15 cellular contexts compared by ENCODE assay signal in genomic region chr9:7055201-7055903, GRCh38.
A peak's percentile ranks its signal among the peaks of the same experiment; 100 is the strongest.
DNase-seq lines count a peak whose midpoint lies in the region; ATAC-seq, FAIRE-seq and TF ChIP-seq lines count a peak whose summit lies in the region.
"Had no signal": no experiment of that assay in that cellular context is flagged by ENCODE, and none has a peak within 500 bp of the region (broad histone marks: within the 10 kb centered on the region; RNA-seq: fewer than 3 reads in every experiment).

No MANE protein-coding gene starts in this region.

- 71 to 80% methylated on average over 6 of the region's 6 CpGs for WGBS in gastroesophageal sphincter (ENCODE audit: low coverage in 1 of 2), 2 donors
- WGBS in stomach, 5 donors: 28 to 57% (median 49%) methylated on average over 6 of the region's 6 CpGs

- H3K27me3 ChIP-seq in astrocyte (ENCODE audit: insufficient read depth, low read length): no peaks in the 10 kb centered on the region
- no peaks in the 10 kb centered on the region for H3K27me3 ChIP-seq in gastroesophageal sphincter
- no peaks in the 10 kb centered on the region for H3K27me3 ChIP-seq in stomach
- H3K27me3 ChIP-seq: heart right ventricle had no signal

- intact Hi-C loops in stomach (cut with DNase I; ENCODE audit: low total_unique reads): no loop called here

- H3K36me3 Mint-ChIP-seq in astrocyte (ENCODE audit: low read depth, unreplicated experiment): no peaks in the 10 kb centered on the region
- H3K36me3 Mint-ChIP-seq in mesothelial cell of epicardium: no peaks in the 10 kb centered on the region

- H3K4me1 ChIP-seq in astrocyte (ENCODE audit: insufficient read depth, low read length) (no peaks in the 10 kb centered on the region), gastroesophageal sphincter (no peaks in the 10 kb centered on the region), stomach (peaks cover 0 to 27% (median 16%) of the 10 kb centered on the region in 4 donors)
- H3K4me1 ChIP-seq: Caco-2 had no signal

- no peak overlapping the region for H3K4me2 ChIP-seq in astrocyte (ENCODE audit: low read length)

- H3K4me3 Mint-ChIP-seq in astrocyte (ENCODE audit: unreplicated experiment) (no peak overlapping the region), mesothelial cell of epicardium (no peak overlapping the region)

- H3K36me3 ChIP-seq in astrocyte (ENCODE audit: insufficient read depth, low read length) (no peaks in the 10 kb centered on the region), gastroesophageal sphincter (peaks cover 0 to 15% of the 10 kb centered on the region in 2 donors), stomach (peaks cover 0 to 18% (median 13%) of the 10 kb centered on the region in 4 donors)

- DNase-seq in GM12865 (ENCODE audit: low read depth) (peak; percentile 18), astrocyte (ENCODE audit: low read depth) (peak; percentile 27), mesothelial cell of epicardium (ENCODE audit: low spot score in 2 of 2, unreplicated experiment in 2 of 2) (no peak), NCI-H446 (lab: John Stamatoyannopoulos, UW) (no peak), stomach (no peak)
- DNase-seq: activated CD4-positive, alpha-beta T cell treated with anti-CD3 and anti-CD28 coated beads for 1 hour; Caco-2; heart right ventricle; kidney; mucosa of descending colon; NCI-H2107 had no signal

- TF ChIP-seq CTCF in GM12865 (IDR thresholded peaks at IDR 0.05; ENCODE audit: insufficient read depth, low read depth, low read length, missing control alignments) (no peak), astrocyte (IDR thresholded peaks at IDR 0.05; ENCODE audit: insufficient read depth, low read depth, low read length) (no peak), mesothelial cell of epicardium (IDR thresholded peaks at IDR 0.05; ENCODE audit: unreplicated experiment) (no peak), gastroesophageal sphincter (IDR thresholded peaks at IDR 0.05) (no peak), stomach (IDR thresholded peaks at IDR 0.05) (no peak)

- H3K27ac ChIP-seq in astrocyte (ENCODE audit: low read depth, low read length): no peak overlapping the region
- H3K27ac ChIP-seq in gastroesophageal sphincter: no peak overlapping the region
- no peak overlapping the region for H3K27ac ChIP-seq in stomach
- H3K27ac ChIP-seq: heart right ventricle had no signal

- H3K27me3 Mint-ChIP-seq in astrocyte (ENCODE audit: low read depth, unreplicated experiment) (no peaks in the 10 kb centered on the region), mesothelial cell of epicardium (ENCODE audit: low read depth) (no peaks in the 10 kb centered on the region)

- TF ChIP-seq POLR2A in gastroesophageal sphincter (IDR thresholded peaks at IDR 0.05): no peak
- TF ChIP-seq POLR2A in stomach (IDR thresholded peaks at IDR 0.05): no peak

- H3K4me3 ChIP-seq in GM12865 (ENCODE audit: low read depth, low read length): no peak overlapping the region
- H3K4me3 ChIP-seq in astrocyte (ENCODE audit: insufficient read depth, low read depth, low read length): no peak overlapping the region
- H3K4me3 ChIP-seq in gastroesophageal sphincter: no peak overlapping the region
- H3K4me3 ChIP-seq in stomach: no peak overlapping the region
- H3K4me3 ChIP-seq: heart right ventricle, mucosa of descending colon had no signal

- H2AFZ ChIP-seq in astrocyte (ENCODE audit: low read depth, low read length): no peak overlapping the region

- no peak for FAIRE-seq in astrocyte (lab: Jason Lieb, UNC)
- FAIRE-seq: kidney had no signal

- TF ChIP-seq EP300 in gastroesophageal sphincter (IDR thresholded peaks at IDR 0.05): no peak
- TF ChIP-seq EP300 in stomach (IDR thresholded peaks at IDR 0.05): no peak

- H3K4me1 Mint-ChIP-seq in astrocyte (ENCODE audit: low read depth, unreplicated experiment): no peaks in the 10 kb centered on the region
- H3K4me1 Mint-ChIP-seq in mesothelial cell of epicardium: peaks cover 48% of the 10 kb centered on the region

- H3K9me3 ChIP-seq in astrocyte (ENCODE audit: insufficient read depth, low read depth, low read length) (no peaks in the 10 kb centered on the region), gastroesophageal sphincter (no peaks in the 10 kb centered on the region), stomach (no peaks in the 10 kb centered on the region)
- H3K9me3 ChIP-seq: Caco-2, heart right ventricle, mucosa of descending colon had no signal

- H3K9me3 Mint-ChIP-seq in astrocyte (ENCODE audit: unreplicated experiment) (no peaks in the 10 kb centered on the region), mesothelial cell of epicardium (no peaks in the 10 kb centered on the region)

- no peaks in the 10 kb centered on the region for H3K79me2 ChIP-seq in astrocyte (ENCODE audit: insufficient read depth, low read length)

- H3K27ac Mint-ChIP-seq in astrocyte (ENCODE audit: unreplicated experiment) (no peak overlapping the region), mesothelial cell of epicardium (no peak overlapping the region)

- no peaks in the 10 kb centered on the region for H4K20me1 ChIP-seq in astrocyte (ENCODE audit: insufficient read depth, low read length)

- ATAC-seq in GM19395 (IDR thresholded peaks at IDR 0.05; ENCODE audit: unreplicated experiment): peak; percentile 72
- ATAC-seq in HG03039 (IDR thresholded peaks at IDR 0.05; ENCODE audit: unreplicated experiment): peak; percentile 56
- no peak for ATAC-seq in gastroesophageal sphincter
- ATAC-seq: heart right ventricle, mucosa of descending colon, Right ventricle myocardium inferior had no signal

- no peak overlapping the region for H3K9ac ChIP-seq in astrocyte (ENCODE audit: low read length)

Comparison
In these comparisons a context has a peak if more than half of its experiments do, and no peak if none do; other contexts are left out.
1. DNase-seq: peak in GM12865 (single experiment) and astrocyte (single experiment); none in mesothelial cell of epicardium (0 of 2), NCI-H446 (0 of 2) and stomach (single experiment).